2 cellular contexts compared by ENCODE assay signal in genomic region chr17:47810901-47811635, GRCh38.
TF ChIP-seq lines count a peak whose summit lies in the region.

No MANE protein-coding gene starts in this region.

TF ChIP-seq in A549, 52 proteins besides CTCF, POLR2A, EP300 and RAD21:
- TF ChIP-seq CBX2 (IDR thresholded peaks at IDR 0.05; ENCODE audit: borderline replicate concordance, low read depth) (no peak), FOSB (CRISPR knock-in tag; IDR thresholded peaks at IDR 0.05) (no peak), JUN (IDR thresholded peaks at IDR 0.05) (no peak), HDAC2 (IDR thresholded peaks at IDR 0.05) (no peak), SREBF2 (IDR thresholded peaks at IDR 0.05) (no peak), POLR2AphosphoS2 (conservative IDR thresholded peaks at IDR 0.05; ENCODE audit: low read length) (no peak), MYC (IDR thresholded peaks at IDR 0.05; ENCODE audit: borderline replicate concordance, low read length) (no peak), ZSCAN20 (CRISPR knock-in tag; IDR thresholded peaks at IDR 0.05) (no peak), RNF2 (IDR thresholded peaks at IDR 0.05; ENCODE audit: borderline replicate concordance, low read depth) (no peak), TP53 (CRISPR knock-in tag; IDR thresholded peaks at IDR 0.05) (no peak), E2F6 (IDR thresholded peaks at IDR 0.05; ENCODE audit: borderline replicate concordance, low read depth) (no peak), CBX8 (IDR thresholded peaks at IDR 0.05) (no peak), RFX5 (IDR thresholded peaks at IDR 0.05) (no peak), NR3C1 (IDR thresholded peaks at IDR 0.05) (no peak)
- TF ChIP-seq, protein P1, sequence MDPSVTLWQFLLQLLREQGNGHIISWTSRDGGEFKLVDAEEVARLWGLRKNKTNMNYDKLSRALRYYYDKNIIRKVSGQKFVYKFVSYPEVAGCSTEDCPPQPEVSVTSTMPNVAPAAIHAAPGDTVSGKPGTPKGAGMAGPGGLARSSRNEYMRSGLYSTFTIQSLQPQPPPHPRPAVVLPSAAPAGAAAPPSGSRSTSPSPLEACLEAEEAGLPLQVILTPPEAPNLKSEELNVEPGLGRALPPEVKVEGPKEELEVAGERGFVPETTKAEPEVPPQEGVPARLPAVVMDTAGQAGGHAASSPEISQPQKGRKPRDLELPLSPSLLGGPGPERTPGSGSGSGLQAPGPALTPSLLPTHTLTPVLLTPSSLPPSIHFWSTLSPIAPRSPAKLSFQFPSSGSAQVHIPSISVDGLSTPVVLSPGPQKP (IDR thresholded peaks at IDR 0.05; ENCODE audit: low read depth, low read length), result no peak
- TF ChIP-seq, protein P2, sequence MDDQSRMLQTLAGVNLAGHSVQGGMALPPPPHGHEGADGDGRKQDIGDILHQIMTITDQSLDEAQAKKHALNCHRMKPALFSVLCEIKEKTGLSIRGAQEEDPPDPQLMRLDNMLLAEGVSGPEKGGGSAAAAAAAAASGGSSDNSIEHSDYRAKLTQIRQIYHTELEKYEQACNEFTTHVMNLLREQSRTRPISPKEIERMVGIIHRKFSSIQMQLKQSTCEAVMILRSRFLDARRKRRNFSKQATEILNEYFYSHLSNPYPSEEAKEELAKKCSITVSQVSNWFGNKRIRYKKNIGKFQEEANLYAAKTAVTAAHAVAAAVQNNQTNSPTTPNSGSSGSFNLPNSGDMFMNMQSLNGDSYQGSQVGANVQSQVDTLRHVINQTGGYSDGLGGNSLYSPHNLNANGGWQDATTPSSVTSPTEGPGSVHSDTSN (IDR thresholded peaks at IDR 0.05), result no peak
- TF ChIP-seq, protein P3, sequence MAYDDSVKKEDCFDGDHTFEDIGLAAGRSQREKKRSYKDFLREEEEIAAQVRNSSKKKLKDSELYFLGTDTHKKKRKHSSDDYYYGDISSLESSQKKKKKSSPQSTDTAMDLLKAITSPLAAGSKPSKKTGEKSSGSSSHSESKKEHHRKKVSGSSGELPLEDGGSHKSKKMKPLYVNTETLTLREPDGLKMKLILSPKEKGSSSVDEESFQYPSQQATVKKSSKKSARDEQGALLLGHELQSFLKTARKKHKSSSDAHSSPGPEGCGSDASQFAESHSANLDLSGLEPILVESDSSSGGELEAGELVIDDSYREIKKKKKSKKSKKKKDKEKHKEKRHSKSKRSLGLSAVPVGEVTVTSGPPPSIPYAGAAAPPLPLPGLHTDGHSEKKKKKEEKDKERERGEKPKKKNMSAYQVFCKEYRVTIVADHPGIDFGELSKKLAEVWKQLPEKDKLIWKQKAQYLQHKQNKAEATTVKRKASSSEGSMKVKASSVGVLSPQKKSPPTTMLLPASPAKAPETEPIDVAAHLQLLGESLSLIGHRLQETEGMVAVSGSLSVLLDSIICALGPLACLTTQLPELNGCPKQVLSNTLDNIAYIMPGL (CRISPR knock-in tag; IDR thresholded peaks at IDR 0.05; ENCODE audit: borderline replicate concordance), result no peak
- TF ChIP-seq, protein P4, sequence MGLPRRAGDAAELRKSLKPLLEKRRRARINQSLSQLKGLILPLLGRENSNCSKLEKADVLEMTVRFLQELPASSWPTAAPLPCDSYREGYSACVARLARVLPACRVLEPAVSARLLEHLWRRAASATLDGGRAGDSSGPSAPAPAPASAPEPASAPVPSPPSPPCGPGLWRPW (IDR thresholded peaks at IDR 0.05), result no peak

TF ChIP-seq in SK-N-SH, 30 proteins besides CTCF, POLR2A, EP300 and RAD21:
- TF ChIP-seq GATA2 (CRISPR knock-in tag; IDR thresholded peaks at IDR 0.05), result no peak
- no peak for TF ChIP-seq FOSL2 (IDR thresholded peaks at IDR 0.05; ENCODE audit: borderline replicate concordance, low read depth)
- no peak for TF ChIP-seq TAF1 (IDR thresholded peaks at IDR 0.05; ENCODE audit: borderline replicate concordance, low read depth, low read length)
- no peak for TF ChIP-seq SMC3 (IDR thresholded peaks at IDR 0.05; ENCODE audit: low read depth, low read length)
- no peak for TF ChIP-seq EZH2phosphoT487 (IDR thresholded peaks at IDR 0.05; ENCODE audit: borderline replicate concordance, low read depth)
- TF ChIP-seq REST (IDR thresholded peaks at IDR 0.05; ENCODE audit: low read depth, low read length), result no peak
- TF ChIP-seq RCOR1 (IDR thresholded peaks at IDR 0.05; ENCODE audit: low read length), result no peak
- TF ChIP-seq RFX5 (IDR thresholded peaks at IDR 0.05; ENCODE audit: low read length), result no peak
- TF ChIP-seq ZBTB33 (IDR thresholded peaks at IDR 0.05; ENCODE audit: borderline replicate concordance, low read depth), result no peak
- TF ChIP-seq TCF12 (IDR thresholded peaks at IDR 0.05), result no peak
- no peak for TF ChIP-seq POLR2AphosphoS5 (IDR thresholded peaks at IDR 0.05; ENCODE audit: low read depth, low read length)
- no peak for TF ChIP-seq ELF1 (IDR thresholded peaks at IDR 0.05)
- no peak for TF ChIP-seq CHD2 (IDR thresholded peaks at IDR 0.05; ENCODE audit: low read length, partially characterized antibody)
- TF ChIP-seq GABPA (IDR thresholded peaks at IDR 0.05; ENCODE audit: low read depth), result no peak
